1 cellular context compared by ENCODE assay signal in the genomic region with DNA sequence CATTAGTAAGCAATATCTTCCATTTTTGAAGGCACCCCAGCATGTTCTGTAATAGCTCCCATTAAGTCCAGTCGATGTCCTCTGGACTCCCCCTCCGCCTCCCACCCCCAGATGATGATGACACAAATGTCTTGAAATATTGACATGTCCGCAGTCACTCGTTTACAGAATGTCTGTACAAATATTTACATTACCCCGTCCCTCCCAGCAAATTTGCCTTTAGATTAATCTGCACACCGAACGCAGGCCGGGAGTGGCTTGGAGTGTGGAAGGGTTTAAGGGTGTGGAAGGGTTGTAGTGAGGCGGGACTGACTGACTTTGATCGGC.
TF ChIP-seq lines count a peak whose summit lies in the region.

No MANE protein-coding gene starts in this region.

TF ChIP-seq in GM12878, 131 proteins besides CTCF, POLR2A, EP300 and RAD21 (continued from another document):
- TF ChIP-seq ATF3 (IDR thresholded peaks at IDR 0.05; ENCODE audit: borderline replicate concordance, extremely low read depth, low read depth, low read length) (no peak), CBX3 (IDR thresholded peaks at IDR 0.05; ENCODE audit: borderline replicate concordance, low read depth) (no peak), SMARCA5 (IDR thresholded peaks at IDR 0.05) (no peak), NR2F1 (conservative IDR thresholded peaks at IDR 0.05) (no peak)
